Comparison of ENCODE assay signal across 8 cellular contexts in genomic region chr19:57362419-57362818, GRCh38. TPM values are rescaled to one million over a fixed set of nuclear protein-coding genes. Genes with fewer than 3 reads are reported as not detected.
DNase-seq lines count a peak whose midpoint lies in the region; ATAC-seq, FAIRE-seq and TF ChIP-seq lines count a peak whose summit lies in the region.

No MANE protein-coding gene starts in this region.

- peaks cover 16 to 22% (median 19%) of the 10 kb centered on the region in 3 donors for H3K4me1 Mint-ChIP-seq in CD8-positive, alpha-beta memory T cell

- peak overlapping the region in 5 of 7 donors; percentile 91 to 94 (median 91) for H3K4me3 Mint-ChIP-seq in CD8-positive, alpha-beta memory T cell

- no peak for ATAC-seq in HG03139 (IDR thresholded peaks at IDR 0.05; ENCODE audit: unreplicated experiment)

- peak overlapping the region; percentile 69 for H3K27ac ChIP-seq in CD8-positive, alpha-beta memory T cell (ENCODE audit: low read depth, low read length)
- H3K27ac ChIP-seq in PC-9 (peak overlapping the region; percentile 37; the same call in 1 of the 2 replicates), endothelial cell of umbilical vein (ENCODE audit: insufficient read depth, low read depth, low read length) (no peak overlapping the region), osteoblast (ENCODE audit: low read depth, low read length) (peak overlapping the region; percentile 72)

- no peaks in the 10 kb centered on the region for H3K9me1 ChIP-seq in endothelial cell of umbilical vein (replicated peaks; ENCODE audit: control insufficient read depth, extremely low read depth, insufficient read depth, low read length)

- BruUV-seq in PC-9 (replicated peaks; lab: Mats Ljungman, UMichigan) (no TSS peak), endothelial cell of umbilical vein (replicated peaks; lab: Mats Ljungman, UMichigan) (no TSS peak)

- peak overlapping the region; percentile 91 to 100 (median 98) for H3K27ac Mint-ChIP-seq in CD8-positive, alpha-beta memory T cell

- peak overlapping the region; percentile 79 for H3K4me3 ChIP-seq in CD8-positive, alpha-beta memory T cell (ENCODE audit: low read length)
- H3K4me3 ChIP-seq in PC-9 (peak overlapping the region; percentile 72), endothelial cell of umbilical vein (replicated peaks in 1 of 3; ENCODE audit: insufficient read depth in 1 of 3, low read depth in 1 of 3, low read length in 3 of 3) (peak overlapping the region in 1 of 3 experiments; percentile 52), osteoblast (ENCODE audit: insufficient read depth, low read length) (peak overlapping the region; percentile 76)

- CTCF ChIA-PET in CD8-positive, alpha-beta memory T cell (lab: Charles Lee) = no interaction called here
- CTCF ChIA-PET in PC-9 (lab: Charles Lee) (interaction anchor here (0.6 kb wide), 1 partner anchor 721 kb away, joined by 13 read pairs; no protein-coding TSS in a partner anchor), endothelial cell of umbilical vein (lab: Charles Lee) (interaction anchor here (0.5 kb wide), 1 partner anchor 27 kb away, joined by 3 read pairs; the partner anchor contains the start of gene ZNF548)

- H3K4me2 ChIP-seq in PC-9 (peak overlapping the region; percentile 71), endothelial cell of umbilical vein (ENCODE audit: insufficient read depth, low read length) (peak overlapping the region; percentile 60), osteoblast (ENCODE audit: insufficient read depth, low read length) (peak overlapping the region; percentile 89)

- no peak for FAIRE-seq in endothelial cell of umbilical vein (lab: Jason Lieb, UNC)

- no peak for DNase-seq in CD8-positive, alpha-beta memory T cell
- no peak for DNase-seq in PC-9
- no peak for DNase-seq in endothelial cell of umbilical vein (ENCODE audit: low read depth, low spot score)
- DNase-seq in osteoblast (ENCODE audit: insufficient read length, low spot score, missing footprints) = peak; percentile 62
- DNase-seq in head of caudate nucleus = no peak
- DNase-seq in pons (ENCODE audit: low spot score) = no peak
- no peak for DNase-seq in DMS114 treated with DMSO at 0.1 percent for 48 hours (lab: John Stamatoyannopoulos, UW; ENCODE audit: unreplicated experiment)

- no peaks in the 10 kb centered on the region for H3K9me2 ChIP-seq in PC-9 (ENCODE audit: insufficient read depth)

- H3K79me2 ChIP-seq in PC-9 (ENCODE audit: low read depth) (peaks cover 23% of the 10 kb centered on the region), endothelial cell of umbilical vein (ENCODE audit: control insufficient read depth, insufficient read depth, low read length) (peaks cover 3% of the 10 kb centered on the region), osteoblast (ENCODE audit: insufficient read depth, low read length) (peaks cover 29% of the 10 kb centered on the region)

- peaks cover 13% of the 10 kb centered on the region for H3K9me3 ChIP-seq in CD8-positive, alpha-beta memory T cell (ENCODE audit: low read length)
- H3K9me3 ChIP-seq in PC-9 (ENCODE audit: insufficient read depth, low read depth) (peaks cover 5% of the 10 kb centered on the region; the same call in 1 of the 2 replicates), endothelial cell of umbilical vein (replicated peaks; ENCODE audit: control insufficient read depth, insufficient read depth, low read length) (peaks cover 5% of the 10 kb centered on the region), osteoblast (ENCODE audit: low read depth, low read length) (peaks cover 5% of the 10 kb centered on the region)

- peak overlapping the region; percentile 26 for H3K9ac ChIP-seq in endothelial cell of umbilical vein (replicated peaks; ENCODE audit: extremely low read depth, insufficient read depth, low read length)

- intact Hi-C loops in PC-9 (cut with micrococcal nuclease; ENCODE audit: unreplicated experiment) = no loop called here
- intact Hi-C loops in endothelial cell of umbilical vein (cut with micrococcal nuclease) = no loop called here
- intact Hi-C loops in head of caudate nucleus (cut with DNase I) = loop anchor here (5.0 kb wide), 1 partner anchor 40 kb away; the partner anchor contains the start of gene ZNF543

- dilution Hi-C loops in endothelial cell of umbilical vein (cut with MboI; ENCODE audit: extremely low pct_ligation_motif_present, low sequenced_read_pairs) = no loop called here

- peaks cover 9% of the 10 kb centered on the region for H3F3A ChIP-seq in PC-9 (ENCODE audit: insufficient read depth, low read depth)

- H3K27me3 ChIP-seq in CD8-positive, alpha-beta memory T cell (ENCODE audit: insufficient read depth, low read length, poor library complexity, severe bottlenecking) = no peaks in the 10 kb centered on the region
- H3K27me3 ChIP-seq in PC-9 (ENCODE audit: insufficient read depth, low read depth) (no peaks in the 10 kb centered on the region), endothelial cell of umbilical vein (ENCODE audit: control insufficient read depth in 2 of 2, insufficient read depth in 2 of 2, low read length in 2 of 2) (no peaks in the 10 kb centered on the region), osteoblast (ENCODE audit: insufficient read depth, low read length) (no peaks in the 10 kb centered on the region)

- H4K20me1 ChIP-seq in PC-9 (ENCODE audit: insufficient read depth) (no peaks in the 10 kb centered on the region), endothelial cell of umbilical vein (replicated peaks; ENCODE audit: control insufficient read depth, extremely low read depth, insufficient read depth, low read length) (no peaks in the 10 kb centered on the region), osteoblast (ENCODE audit: insufficient read depth, low read length) (no peaks in the 10 kb centered on the region)

- H3K4me1 ChIP-seq in CD8-positive, alpha-beta memory T cell (ENCODE audit: insufficient read depth, low read length) = peaks cover 12% of the 10 kb centered on the region
- H3K4me1 ChIP-seq in PC-9 (replicated peaks; ENCODE audit: insufficient read depth) (peaks cover 6% of the 10 kb centered on the region; the same call in 1 of the 2 replicates), endothelial cell of umbilical vein (ENCODE audit: control insufficient read depth, extremely low read depth, insufficient read depth, low read length) (peaks cover 8% of the 10 kb centered on the region), osteoblast (ENCODE audit: insufficient read depth, low read length) (peaks cover 8% of the 10 kb centered on the region)

- TF ChIP-seq CTCF in PC-9 (conservative IDR thresholded peaks at IDR 0.05) (no peak), endothelial cell of umbilical vein (IDR thresholded peaks at IDR 0.05; ENCODE audit: extremely low read depth in 1 of 2, insufficient read depth in 1 of 2, low read depth in 1 of 2, low read length in 2 of 2) (no peak), osteoblast (IDR thresholded peaks at IDR 0.05; ENCODE audit: extremely low read depth, low read depth, low read length) (no peak)

- H2AFZ ChIP-seq in PC-9 (peak overlapping the region; percentile 96), endothelial cell of umbilical vein (ENCODE audit: low read depth, low read length) (peak overlapping the region; percentile 55), osteoblast (ENCODE audit: low read length) (peak overlapping the region; percentile 92)

- peaks cover 0 to 6% of the 10 kb centered on the region in 2 donors for H3K27me3 Mint-ChIP-seq in CD8-positive, alpha-beta memory T cell

- no peak for TF ChIP-seq POLR2A in endothelial cell of umbilical vein (IDR thresholded peaks at IDR 0.05; ENCODE audit: low read depth, low read length)

- POLR2A ChIA-PET in CD8-positive, alpha-beta memory T cell (lab: Charles Lee) = interaction anchor here (1.2 to 1.6 kb wide), 2 partner anchors 12 to 27 kb away, joined by 3 to 6 read pairs; partner anchors contain the start of genes ZNF304 and ZNF548
- POLR2A ChIA-PET in PC-9 (lab: Charles Lee; ENCODE audit: unreplicated experiment) = interaction anchor here (0.8 kb wide), 1 partner anchor 28 kb away, joined by 9 read pairs; no protein-coding TSS in a partner anchor
- POLR2A ChIA-PET in endothelial cell of umbilical vein (lab: Charles Lee) = interaction anchor here (1.4 kb wide), 1 partner anchor 12 kb away, joined by 3 read pairs; no protein-coding TSS in a partner anchor

- peaks cover 8 to 50% (median 37%) of the 10 kb centered on the region in 3 donors for H3K36me3 Mint-ChIP-seq in CD8-positive, alpha-beta memory T cell

- peaks cover 6 to 64% (median 53%) of the 10 kb centered on the region in 5 donors for H3K9me3 Mint-ChIP-seq in CD8-positive, alpha-beta memory T cell

- H3K36me3 ChIP-seq in CD8-positive, alpha-beta memory T cell (ENCODE audit: insufficient read depth, low read length) = peaks cover 2% of the 10 kb centered on the region
- H3K36me3 ChIP-seq in PC-9 (ENCODE audit: low read depth) (peaks cover 13% of the 10 kb centered on the region), endothelial cell of umbilical vein (ENCODE audit: control insufficient read depth in 2 of 2, extremely low read depth in 1 of 2, insufficient read depth in 2 of 2, low read length in 2 of 2) (peaks cover 0 to 3% of the 10 kb centered on the region in 2 experiments), osteoblast (ENCODE audit: insufficient read depth, low read length) (peaks cover 17% of the 10 kb centered on the region)

RNA-seq across cellular contexts. Expression of gene TRAPPC2B, which starts 0.9 kb away (rescaled TPM):
- total RNA-seq in CD8-positive, alpha-beta memory T cell = 1 to 10 TPM; 7.0 to 7.7 TPM
- polyA plus RNA-seq in CD8-positive, alpha-beta memory T cell = 22.5 TPM
- total RNA-seq in PC-9 (2021) = 14.1 and 15.3 TPM in 2 replicates
- 6.3 and 7.5 TPM in 2 replicates for total RNA-seq in endothelial cell of umbilical vein
- polyA plus RNA-seq in endothelial cell of umbilical vein = 21.1 and 24.3 TPM in 2 replicates
- 16.5 and 16.6 TPM in 2 replicates for polyA plus RNA-seq in endothelial cell of umbilical vein (2011; cell fraction: cytosol; rRNA removed)
- 5.2 and 7.9 TPM in 2 replicates for polyA plus RNA-seq in endothelial cell of umbilical vein (2011; cell fraction: nucleus; rRNA removed)
- 11.7 and 13.5 TPM in 2 replicates for polyA plus RNA-seq in endothelial cell of umbilical vein (2012)
- polyA minus RNA-seq in endothelial cell of umbilical vein = 5.8 and 6.7 TPM in 2 replicates
- polyA minus RNA-seq in endothelial cell of umbilical vein (2011; cell fraction: cytosol; rRNA and poly(A)+ RNA removed) = 4.4 TPM
- 2.9 and 3.8 TPM in 2 replicates for polyA minus RNA-seq in endothelial cell of umbilical vein (2011; cell fraction: nucleus; rRNA and poly(A)+ RNA removed)
- total RNA-seq in osteoblast = 12.3 and 13.0 TPM in 2 replicates

RNA-seq across cellular contexts. Expression of gene ZNF547, which starts 0.9 kb away (rescaled TPM):
- 1 to 10 TPM; 2.2 to 3.3 TPM for total RNA-seq in CD8-positive, alpha-beta memory T cell
- 1.7 TPM for polyA plus RNA-seq in CD8-positive, alpha-beta memory T cell
- total RNA-seq in PC-9 (2021) (3.1 and 6.0 TPM in 2 replicates), endothelial cell of umbilical vein (2.7 and 3.2 TPM in 2 replicates), osteoblast (3.5 and 5.1 TPM in 2 replicates)
- 1.9 and 3.1 TPM in 2 replicates for polyA plus RNA-seq in endothelial cell of umbilical vein
- polyA plus RNA-seq in endothelial cell of umbilical vein (2011; cell fraction: cytosol; rRNA removed) = 0.79 and 0.88 TPM in 2 replicates
- polyA plus RNA-seq in endothelial cell of umbilical vein (2011; cell fraction: nucleus; rRNA removed) = 2.0 and 3.4 TPM in 2 replicates
- polyA plus RNA-seq in endothelial cell of umbilical vein (2012) = 1.4 and 1.7 TPM in 2 replicates
- polyA minus RNA-seq in endothelial cell of umbilical vein = 4.5 and 6.3 TPM in 2 replicates
- 1.8 TPM for polyA minus RNA-seq in endothelial cell of umbilical vein (2011; cell fraction: cytosol; rRNA and poly(A)+ RNA removed)
- polyA minus RNA-seq in endothelial cell of umbilical vein (2011; cell fraction: nucleus; rRNA and poly(A)+ RNA removed) = 1.7 and 2.0 TPM in 2 replicates

RNA-seq across cellular contexts. Expression of gene ZNF304, which starts 11.3 kb away (rescaled TPM):
- total RNA-seq in CD8-positive, alpha-beta memory T cell = 10 to 100 TPM in 1 of 2 experiments, 1 to 10 TPM in 1; 9.4 to 10.3 TPM
- polyA plus RNA-seq in CD8-positive, alpha-beta memory T cell = 3.2 TPM
- 10.9 and 11.4 TPM in 2 replicates for total RNA-seq in PC-9 (2021)
- 5.3 and 5.6 TPM in 2 replicates for total RNA-seq in endothelial cell of umbilical vein
- polyA plus RNA-seq in endothelial cell of umbilical vein = 2.4 and 2.5 TPM in 2 replicates
- 2.1 and 2.7 TPM in 2 replicates for polyA plus RNA-seq in endothelial cell of umbilical vein (2011; cell fraction: cytosol; rRNA removed)
- polyA plus RNA-seq in endothelial cell of umbilical vein (2011; cell fraction: nucleus; rRNA removed) = 4.0 and 4.2 TPM in 2 replicates
- polyA plus RNA-seq in endothelial cell of umbilical vein (2012) = 3.4 and 3.7 TPM in 2 replicates
- 10.1 and 10.8 TPM in 2 replicates for polyA minus RNA-seq in endothelial cell of umbilical vein
- 3.2 TPM for polyA minus RNA-seq in endothelial cell of umbilical vein (2011; cell fraction: cytosol; rRNA and poly(A)+ RNA removed)
- 4.5 and 5.0 TPM in 2 replicates for polyA minus RNA-seq in endothelial cell of umbilical vein (2011; cell fraction: nucleus; rRNA and poly(A)+ RNA removed)
- total RNA-seq in osteoblast = 10.6 and 11.6 TPM in 2 replicates

RNA-seq across cellular contexts. Expression of gene ZNF548, which starts 27.2 kb away (rescaled TPM):
- 10 to 100 TPM; 19.2 to 19.5 TPM for total RNA-seq in CD8-positive, alpha-beta memory T cell
- 19.9 TPM for polyA plus RNA-seq in CD8-positive, alpha-beta memory T cell
- 18.0 and 18.2 TPM in 2 replicates for total RNA-seq in PC-9 (2021)
- total RNA-seq in endothelial cell of umbilical vein = 7.8 and 8.8 TPM in 2 replicates
- polyA plus RNA-seq in endothelial cell of umbilical vein = 7.5 and 7.7 TPM in 2 replicates
- 4.8 and 5.2 TPM in 2 replicates for polyA plus RNA-seq in endothelial cell of umbilical vein (2011; cell fraction: cytosol; rRNA removed)
- polyA plus RNA-seq in endothelial cell of umbilical vein (2011; cell fraction: nucleus; rRNA removed) = 12.1 and 16.3 TPM in 2 replicates
- polyA plus RNA-seq in endothelial cell of umbilical vein (2012) = 3.9 TPM in 2 replicates
- polyA minus RNA-seq in endothelial cell of umbilical vein = 26.3 and 42.8 TPM in 2 replicates
- polyA minus RNA-seq in endothelial cell of umbilical vein (2011; cell fraction: cytosol; rRNA and poly(A)+ RNA removed) = 10.3 TPM
- 11.2 and 16.2 TPM in 2 replicates for polyA minus RNA-seq in endothelial cell of umbilical vein (2011; cell fraction: nucleus; rRNA and poly(A)+ RNA removed)
- 23.6 and 27.9 TPM in 2 replicates for total RNA-seq in osteoblast

RNA-seq across cellular contexts. Expression of gene ZNF543, which starts 42.1 kb away (rescaled TPM):
- total RNA-seq in CD8-positive, alpha-beta memory T cell = 1 to 10 TPM; 9.0 to 9.3 TPM
- 6.0 TPM for polyA plus RNA-seq in CD8-positive, alpha-beta memory T cell
- total RNA-seq in PC-9 (2021) = 8.9 and 9.5 TPM in 2 replicates
- 4.5 and 5.3 TPM in 2 replicates for total RNA-seq in endothelial cell of umbilical vein
- 1.1 TPM in 2 replicates for polyA plus RNA-seq in endothelial cell of umbilical vein
- polyA plus RNA-seq in endothelial cell of umbilical vein (2011; cell fraction: cytosol; rRNA removed) = 1.0 and 1.5 TPM in 2 replicates
- 2.2 and 2.9 TPM in 2 replicates for polyA plus RNA-seq in endothelial cell of umbilical vein (2011; cell fraction: nucleus; rRNA removed)
- 1.1 and 1.4 TPM in 2 replicates for polyA plus RNA-seq in endothelial cell of umbilical vein (2012)
- 8.7 and 9.0 TPM in 2 replicates for polyA minus RNA-seq in endothelial cell of umbilical vein
- 4.9 TPM for polyA minus RNA-seq in endothelial cell of umbilical vein (2011; cell fraction: cytosol; rRNA and poly(A)+ RNA removed)
- polyA minus RNA-seq in endothelial cell of umbilical vein (2011; cell fraction: nucleus; rRNA and poly(A)+ RNA removed) = 4.9 and 6.8 TPM in 2 replicates
- 10.6 and 11.9 TPM in 2 replicates for total RNA-seq in osteoblast
